In genomic region chr4:154049457-154050181, GRCh38 we compare ENCODE assay signal across 12 cellular contexts.
DNase-seq lines count a peak whose midpoint lies in the region; TF ChIP-seq lines count a peak whose summit lies in the region.
"Had no signal": no experiment of that assay in that cellular context is flagged by ENCODE, and none has a peak within 500 bp of the region (broad histone marks: within the 10 kb centered on the region; RNA-seq: fewer than 3 reads in every experiment).

No MANE protein-coding gene starts in this region.

- TF ChIP-seq CTCF in chondrocyte (IDR thresholded peaks at IDR 0.05) (peak; percentile 71), neural crest cell (conservative IDR thresholded peaks at IDR 0.05) (peak; percentile 27), GM10266 (IDR thresholded peaks at IDR 0.05; ENCODE audit: control insufficient read depth, insufficient read depth, low read depth, missing control alignments) (no peak)

- H3K36me3 Mint-ChIP-seq in chondrocyte (ENCODE audit: low read depth): peaks cover 24% of the 10 kb centered on the region
- H3K36me3 Mint-ChIP-seq in neural crest cell (ENCODE audit: low read depth): peaks cover 25% of the 10 kb centered on the region

- H3K4me1 Mint-ChIP-seq in chondrocyte (ENCODE audit: low read depth): peaks cover 46% of the 10 kb centered on the region
- H3K4me1 Mint-ChIP-seq in neural crest cell: no peaks in the 10 kb centered on the region

- H3K27ac Mint-ChIP-seq in chondrocyte (ENCODE audit: unreplicated experiment): peak overlapping the region; percentile 97
- no peak overlapping the region for H3K27ac Mint-ChIP-seq in neural crest cell (ENCODE audit: unreplicated experiment)
- H3K27ac Mint-ChIP-seq: stimulated activated naive CD8-positive, alpha-beta T cell treated with anti-CD3 and anti-CD28 coated beads, Interleukin-15, Interleukin-2, amounts not matched to agents 100 ng/mL and 50 ng/mL, for 24 hours had no signal

- DNase-seq in GM03348 (ENCODE audit: low spot score) (peak; percentile 89), M059J (ENCODE audit: low read depth) (peak; percentile 70), chondrocyte (ENCODE audit: low spot score) (no peak), neural crest cell (ENCODE audit: low read depth, low spot score) (peak; percentile 22), GM10266 (ENCODE audit: extremely low spot score) (no peak), NCI-H187 (lab: John Stamatoyannopoulos, UW) (no peak), kidney glomerular epithelial cell (lab: John Stamatoyannopoulos, UW) (no peak), NAMALWA (ENCODE audit: low spot score) (no peak)
- DNase-seq: dorsolateral prefrontal cortex, IMR-90, PC-9 had no signal

- H3K27me3 Mint-ChIP-seq in chondrocyte (ENCODE audit: low read depth): no peaks in the 10 kb centered on the region
- no peaks in the 10 kb centered on the region for H3K27me3 Mint-ChIP-seq in neural crest cell (ENCODE audit: low read depth)

- H3K9me3 Mint-ChIP-seq in chondrocyte (ENCODE audit: low read depth): peaks cover 33% of the 10 kb centered on the region
- H3K9me3 Mint-ChIP-seq in neural crest cell: peaks cover 18% of the 10 kb centered on the region

- H3K4me3 Mint-ChIP-seq in chondrocyte (ENCODE audit: unreplicated experiment): peak overlapping the region; percentile 47
- H3K4me3 Mint-ChIP-seq in neural crest cell: no peak overlapping the region
- H3K4me3 Mint-ChIP-seq: stimulated activated naive CD8-positive, alpha-beta T cell treated with anti-CD3 and anti-CD28 coated beads, Interleukin-15, Interleukin-2, amounts not matched to agents 100 ng/mL and 50 ng/mL, for 24 hours had no signal

Comparison
In these comparisons a context has a peak if more than half of its experiments do, and no peak if none do; other contexts are left out.
1. DNase-seq: peak in GM03348 (single experiment), M059J (single experiment) and neural crest cell (single experiment); none in chondrocyte (single experiment), GM10266 (single experiment), NCI-H187 (0 of 2), kidney glomerular epithelial cell (single experiment) and NAMALWA (single experiment).